Comparison of ENCODE assay signal across 11 cellular contexts in the genomic region with DNA sequence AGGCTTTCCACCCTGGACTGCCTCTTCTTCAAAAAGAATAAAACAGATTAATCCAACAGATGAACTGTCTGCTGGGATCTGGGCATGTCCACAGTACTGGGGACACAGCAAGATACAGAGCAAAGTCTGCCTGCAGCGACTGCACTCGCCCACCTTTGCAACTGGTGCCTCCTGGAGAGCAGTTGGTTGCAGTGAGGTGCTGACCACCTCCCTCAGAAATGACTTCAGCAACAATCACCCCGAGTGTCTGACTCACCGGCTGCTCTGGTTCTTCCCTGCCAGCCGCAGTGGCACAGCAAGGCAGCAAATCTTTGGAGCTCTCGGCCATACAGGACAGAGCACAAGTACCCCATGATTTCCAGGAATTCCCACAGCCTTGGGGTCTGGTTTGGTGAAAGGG.
DNase-seq lines count a peak whose midpoint lies in the region; FAIRE-seq and TF ChIP-seq lines count a peak whose summit lies in the region.
"Had no signal": no experiment of that assay in that cellular context is flagged by ENCODE, and none has a peak within 500 bp of the region (broad histone marks: within the 10 kb centered on the region; RNA-seq: fewer than 3 reads in every experiment).

No MANE protein-coding gene starts in this region.

- WGBS in mesenchymal stem cell: 23% methylated on average over 6 of the region's 6 CpGs

- H3K4ac ChIP-seq in mesenchymal stem cell (ENCODE audit: low read depth in 1 of 2, low read length in 2 of 2): no peak overlapping the region

- H3K36me3 ChIP-seq in DOHH2 (ENCODE audit: control insufficient read depth, low read length) (peaks cover 2% of the 10 kb centered on the region; the same call in 1 of the 2 replicates), KOPT-K1 (ENCODE audit: insufficient read depth, low read length) (no peaks in the 10 kb centered on the region), astrocyte (ENCODE audit: insufficient read depth, low read length) (no peaks in the 10 kb centered on the region), mesenchymal stem cell (ENCODE audit: control insufficient read depth in 1 of 2, insufficient read depth in 2 of 2, low read depth in 1 of 2, low read length in 2 of 2) (no peaks in the 10 kb centered on the region)
- H3K36me3 ChIP-seq: thyroid gland had no signal

- H4K91ac ChIP-seq in mesenchymal stem cell (ENCODE audit: low read length): no peak overlapping the region

- no peak overlapping the region for H2BK15ac ChIP-seq in mesenchymal stem cell (ENCODE audit: low read depth, poor library complexity, severe bottlenecking)

- H3K36me3 Mint-ChIP-seq in astrocyte (ENCODE audit: low read depth, unreplicated experiment): peaks cover 3% of the 10 kb centered on the region

- H3K9me3 Mint-ChIP-seq in astrocyte (ENCODE audit: unreplicated experiment): peaks cover 2% of the 10 kb centered on the region
- H3K9me3 Mint-ChIP-seq: activated B cell treated with CpG ODN at 0.5 μM for 24 hours had no signal

- H3K9ac ChIP-seq in astrocyte (ENCODE audit: low read length) (no peak overlapping the region), mesenchymal stem cell (ENCODE audit: low read length) (no peak overlapping the region)

- no peak overlapping the region for H3K4me3 Mint-ChIP-seq in astrocyte (ENCODE audit: unreplicated experiment)
- H3K4me3 Mint-ChIP-seq: activated B cell treated with CpG ODN at 0.5 μM for 24 hours had no signal

- H3F3A ChIP-seq in DOHH2 (ENCODE audit: control insufficient read depth, insufficient read depth): peaks cover 13% of the 10 kb centered on the region

- no peaks in the 10 kb centered on the region for H3K79me2 ChIP-seq in DOHH2 (ENCODE audit: control insufficient read depth, low read length)
- no peaks in the 10 kb centered on the region for H3K79me2 ChIP-seq in astrocyte (ENCODE audit: insufficient read depth, low read length)

- H3K4me3 ChIP-seq in DOHH2 (ENCODE audit: low read length) (peak overlapping the region; percentile 17; the same call in 1 of the 2 replicates), astrocyte (ENCODE audit: insufficient read depth, low read depth, low read length) (no peak overlapping the region), mesenchymal stem cell (ENCODE audit: insufficient read depth in 1 of 2, low read depth in 1 of 2, low read length in 2 of 2) (no peak overlapping the region)
- H3K4me3 ChIP-seq: thyroid gland had no signal

- peak overlapping the region; percentile 52 for H4K8ac ChIP-seq in mesenchymal stem cell (ENCODE audit: low read length)

- no peaks in the 10 kb centered on the region for H3K27me3 Mint-ChIP-seq in astrocyte (ENCODE audit: low read depth, unreplicated experiment)

- no peaks in the 10 kb centered on the region for H3K9me3 ChIP-seq in DOHH2 (ENCODE audit: control insufficient read depth, insufficient read depth, low read length)
- H3K9me3 ChIP-seq in KOPT-K1 (ENCODE audit: insufficient read depth, low read length, poor library complexity, severe bottlenecking): no peaks in the 10 kb centered on the region
- H3K9me3 ChIP-seq in astrocyte (ENCODE audit: insufficient read depth, low read depth, low read length): no peaks in the 10 kb centered on the region
- H3K9me3 ChIP-seq in mesenchymal stem cell (ENCODE audit: control insufficient read depth, low read length): no peaks in the 10 kb centered on the region
- H3K9me3 ChIP-seq: thyroid gland had no signal

- no peak overlapping the region for H3K23ac ChIP-seq in mesenchymal stem cell (ENCODE audit: low read length in 2 of 2)

- H3K79me1 ChIP-seq in mesenchymal stem cell (replicated peaks; ENCODE audit: low read length, poor library complexity, severe bottlenecking): peaks cover 3% of the 10 kb centered on the region

- no peak for FAIRE-seq in astrocyte (lab: Jason Lieb, UNC)
- FAIRE-seq: colon had no signal

- TF ChIP-seq CTCF in DOHH2 (IDR thresholded peaks at IDR 0.05; ENCODE audit: low read depth, low read length, poor library complexity, severe bottlenecking): no peak
- no peak for TF ChIP-seq CTCF in astrocyte (IDR thresholded peaks at IDR 0.05; ENCODE audit: insufficient read depth, low read depth, low read length)

- H4K20me1 ChIP-seq in DOHH2 (ENCODE audit: control insufficient read depth, insufficient read depth, low read depth, low read length) (no peaks in the 10 kb centered on the region), astrocyte (ENCODE audit: insufficient read depth, low read length) (no peaks in the 10 kb centered on the region)

- H3K9me2 ChIP-seq in DOHH2 (replicated peaks; ENCODE audit: control insufficient read depth, low read length): no peaks in the 10 kb centered on the region

- H2BK120ac ChIP-seq in mesenchymal stem cell (ENCODE audit: low read depth, low read length): no peak overlapping the region

- H3K27ac ChIP-seq in DOHH2 (ENCODE audit: low read depth, low read length) (peak overlapping the region; percentile 94), KOPT-K1 (ENCODE audit: low read depth, low read length, poor library complexity, severe bottlenecking) (peak overlapping the region; percentile 89), astrocyte (ENCODE audit: low read depth, low read length) (no peak overlapping the region), mesenchymal stem cell (ENCODE audit: low read length, poor library complexity, severe bottlenecking) (peak overlapping the region; percentile 95)

- peak overlapping the region; percentile 75 for H3K27ac Mint-ChIP-seq in astrocyte (ENCODE audit: unreplicated experiment)

- H3K18ac ChIP-seq in mesenchymal stem cell (ENCODE audit: low read depth in 1 of 2, low read length in 2 of 2): peak overlapping the region in 1 of 2 experiments; percentile 28

- peak; percentile 80 for DNase-seq in astrocyte (ENCODE audit: low read depth)
- peak; percentile 78 for DNase-seq in mesenchymal stem cell
- no peak for DNase-seq in SHP77 treated with DMSO at 0.1 percent for 48 hours (lab: John Stamatoyannopoulos, UW)
- DNase-seq in effector CD4-positive, alpha-beta T cell: no peak
- no peak for DNase-seq in NAMALWA (ENCODE audit: low spot score)
- DNase-seq in NCI-H2107 treated with DMSO at 0.1 percent for 48 hours (lab: John Stamatoyannopoulos, UW; ENCODE audit: unreplicated experiment): no peak
- DNase-seq: activated B cell treated with CpG ODN at 0.5 μM for 24 hours, thyroid gland had no signal

- H2AK5ac ChIP-seq in mesenchymal stem cell (ENCODE audit: low read length, severe bottlenecking): peak overlapping the region; percentile 95

- peak overlapping the region in 1 of 2 experiments; percentile 51 for H2BK12ac ChIP-seq in mesenchymal stem cell (ENCODE audit: low read length in 2 of 2)

- no peak overlapping the region for H3K14ac ChIP-seq in mesenchymal stem cell (ENCODE audit: low read length in 2 of 2)

- peak overlapping the region; percentile 3 for H2BK5ac ChIP-seq in mesenchymal stem cell (ENCODE audit: low read depth, low read length, poor library complexity, severe bottlenecking)

- H2AFZ ChIP-seq in astrocyte (ENCODE audit: low read depth, low read length): no peak overlapping the region
- H2AFZ ChIP-seq in mesenchymal stem cell (ENCODE audit: low read depth, low read length): no peak overlapping the region

- no peaks in the 10 kb centered on the region for H3K27me3 ChIP-seq in DOHH2 (ENCODE audit: control insufficient read depth, low read length)
- peaks cover 7% of the 10 kb centered on the region for H3K27me3 ChIP-seq in astrocyte (ENCODE audit: insufficient read depth, low read length)
- H3K27me3 ChIP-seq in mesenchymal stem cell (ENCODE audit: control insufficient read depth in 1 of 2, insufficient read depth in 1 of 2, low read length in 2 of 2): peaks cover 0 to 3% of the 10 kb centered on the region in 2 experiments
- H3K27me3 ChIP-seq: thyroid gland had no signal

- H3K4me1 ChIP-seq in DOHH2 (ENCODE audit: control insufficient read depth, low read length) (peaks cover 87% of the 10 kb centered on the region), astrocyte (ENCODE audit: insufficient read depth, low read length) (peaks cover 33% of the 10 kb centered on the region), mesenchymal stem cell (ENCODE audit: control insufficient read depth, insufficient read depth, low read depth, low read length) (peaks cover 50% of the 10 kb centered on the region)

- H3K4me2 ChIP-seq in DOHH2 (ENCODE audit: low read length) (peak overlapping the region; percentile 50), astrocyte (ENCODE audit: low read length) (peak overlapping the region; percentile 47), mesenchymal stem cell (ENCODE audit: low read length, poor library complexity, severe bottlenecking) (no peak overlapping the region)

- H3K4me1 Mint-ChIP-seq in astrocyte (ENCODE audit: low read depth, unreplicated experiment): peaks cover 54% of the 10 kb centered on the region

Comparison
In these comparisons a context has a peak if more than half of its experiments do, and no peak if none do; other contexts are left out.
1. DNase-seq: peak in astrocyte (single experiment) and mesenchymal stem cell (single experiment); none in SHP77 treated with DMSO at 0.1 percent for 48 hours (single experiment), effector CD4-positive, alpha-beta T cell (single experiment), NAMALWA (single experiment) and NCI-H2107 treated with DMSO at 0.1 percent for 48 hours (single experiment).